In genomic region chr21:42760361-42760970, GRCh38 we compare ENCODE assay signal across 19 cellular contexts.
"Had no signal": no experiment of that assay in that cellular context is flagged by ENCODE, and none has a peak within 500 bp of the region (broad histone marks: within the 10 kb centered on the region; RNA-seq: fewer than 3 reads in every experiment).

No MANE protein-coding gene starts in this region.

- H3K4me3 ChIP-seq: adrenal gland, left lung, neural progenitor cell, thyroid gland had no signal

- H3K27me3 ChIP-seq: adrenal gland, left lung, neural progenitor cell, thyroid gland had no signal

- H3K4me1 Mint-ChIP-seq: activated B cell treated with CpG ODN at 0.5 μM for 24 hours; activated CD4-positive, alpha-beta T cell treated with anti-CD3 and anti-CD28 coated beads for 36 hours; activated T-helper 17 cell treated with anti-CD3 and anti-CD28 coated beads, Interleukin-2, amount 50 U/mL, for 72 hours had no signal

- ATAC-seq: activated CD4-positive, alpha-beta T cell treated with anti-CD3 and anti-CD28 coated beads for 36 hours; activated T-helper 17 cell treated with anti-CD3 and anti-CD28 coated beads, Interleukin-2, amount 50 U/mL, for 72 hours; left lung had no signal

- H3K27me3 Mint-ChIP-seq: activated B cell treated with CpG ODN at 0.5 μM for 24 hours; activated CD4-positive, alpha-beta T cell treated with anti-CD3 and anti-CD28 coated beads for 36 hours; activated naive CD8-positive, alpha-beta T cell; activated T-cell treated with anti-CD3 and anti-CD28 coated beads, Interleukin-2, amount 50 U/mL, for 24 hours; activated T-helper 17 cell treated with anti-CD3 and anti-CD28 coated beads, Interleukin-2, amount 50 U/mL, for 72 hours; naive thymus-derived CD4-positive, alpha-beta T cell had no signal

- H3K4me3 Mint-ChIP-seq: activated B cell treated with CpG ODN at 0.5 μM for 24 hours; activated CD4-positive, alpha-beta T cell treated with anti-CD3 and anti-CD28 coated beads for 36 hours; activated naive CD8-positive, alpha-beta T cell; activated T-cell treated with anti-CD3 and anti-CD28 coated beads, Interleukin-2, amount 50 U/mL, for 24 hours; activated T-helper 17 cell treated with anti-CD3 and anti-CD28 coated beads, Interleukin-2, amount 50 U/mL, for 72 hours; naive thymus-derived CD4-positive, alpha-beta T cell; neural progenitor cell; T-helper 2 cell treated with Interferon-gamma antibody and Interleukin-4, amounts not matched to agents 5 μg/mL and 100 μg/mL, for 36 hours had no signal

- H3K27ac ChIP-seq: adrenal gland, left lung, neural progenitor cell, thyroid gland had no signal

- H3K27ac Mint-ChIP-seq: activated B cell treated with CpG ODN at 0.5 μM for 24 hours; activated CD4-positive, alpha-beta T cell treated with anti-CD3 and anti-CD28 coated beads for 36 hours; activated naive CD8-positive, alpha-beta T cell; activated T-cell treated with anti-CD3 and anti-CD28 coated beads, Interleukin-2, amount 50 U/mL, for 24 hours; activated T-helper 17 cell treated with anti-CD3 and anti-CD28 coated beads, Interleukin-2, amount 50 U/mL, for 72 hours; neural progenitor cell; T-helper 2 cell treated with Interferon-gamma antibody and Interleukin-4, amounts not matched to agents 5 μg/mL and 100 μg/mL, for 36 hours had no signal

- DNase-seq: activated B cell treated with CpG ODN at 0.5 μM for 24 hours; activated CD4-positive, alpha-beta T cell treated with anti-CD3 and anti-CD28 coated beads for 36 hours; activated CD4-positive, alpha-beta T cell treated with anti-CD3 and anti-CD28 coated beads, Interleukin-2, amount 50 U/mL, for 4 hours; activated CD8-positive, alpha-beta memory T cell treated with anti-CD3 and anti-CD28 coated beads for 24 hours; activated CD8-positive, alpha-beta memory T cell treated with anti-CD3 and anti-CD28 coated beads, Interleukin-2, amount 50 U/mL, for 4 hours; activated T-cell treated with anti-CD3 and anti-CD28 coated beads, Interleukin-2, amount 50 U/mL, for 24 hours; adrenal gland; central memory CD4-positive, alpha-beta T cell; kidney glomerular epithelial cell; naive thymus-derived CD4-positive, alpha-beta T cell; retina; stimulated activated CD4-positive, alpha-beta T cell treated with anti-CD3 and anti-CD28 coated beads, Interleukin-4, amount 100 ng/mL, for 1 hour; stimulated activated naive CD4-positive, alpha-beta T cell treated with Interleukin-2 at 50 U/mL for 16 hours; thyroid gland had no signal

- H3K9me3 ChIP-seq: adrenal gland, left lung, thyroid gland had no signal

- H3K36me3 ChIP-seq: adrenal gland, left lung, neural progenitor cell had no signal

- H3K4me1 ChIP-seq: adrenal gland, left lung, neural progenitor cell, thyroid gland had no signal

- H3K9me3 Mint-ChIP-seq: activated B cell treated with CpG ODN at 0.5 μM for 24 hours; activated T-cell treated with anti-CD3 and anti-CD28 coated beads, Interleukin-2, amount 50 U/mL, for 24 hours; activated T-helper 17 cell treated with anti-CD3 and anti-CD28 coated beads, Interleukin-2, amount 50 U/mL, for 72 hours; naive thymus-derived CD4-positive, alpha-beta T cell; neural progenitor cell; T-helper 2 cell treated with Interferon-gamma antibody and Interleukin-4, amounts not matched to agents 5 μg/mL and 100 μg/mL, for 36 hours had no signal
